Comparison of ENCODE assay signal across 8 cellular contexts in genomic region chr14:60648934-60649814, GRCh38. TPM values are rescaled to one million over a fixed set of nuclear protein-coding genes. Genes with fewer than 3 reads are reported as not detected.
DNase-seq lines count a peak whose midpoint lies in the region; ATAC-seq and TF ChIP-seq lines count a peak whose summit lies in the region.

Gene SIX1 (minus strand): TSS chr14:60649477. CDS start chr14:60649189, 288 bp downstream.

- no peak for TF ChIP-seq CTCF in osteoblast (IDR thresholded peaks at IDR 0.05; ENCODE audit: extremely low read depth, low read depth, low read length)

- no peak for DNase-seq in activated T-cell treated with anti-CD3 and anti-CD28 coated beads, Interleukin-2, amount 50 U/mL, for 4 hours
- DNase-seq in activated T-cell treated with anti-CD3 and anti-CD28 coated beads for 4 hours (no peak), NCI-H226 (peak; percentile 90), globus pallidus (ENCODE audit: low spot score) (peak; percentile 51), osteoblast (ENCODE audit: insufficient read length, low spot score, missing footprints) (peak; percentile 99), NAMALWA (ENCODE audit: low spot score) (no peak)
- no peak for DNase-seq in activated T-helper 1 cell treated with anti-CD3 and anti-CD28 coated beads, Interleukin-12 subunit alpha, Interleukin-12 subunit beta, Interleukin-2, Interleukin-4 antibody, amounts not matched to agents 30 ng/mL and 10 ng/mL and 1 ng/mL, durations not matched to agents 14 hours and 24 hours and 36 hours (ENCODE audit: low spot score)

- H3K36me3 ChIP-seq in osteoblast (ENCODE audit: insufficient read depth, low read length), result no peaks in the 10 kb centered on the region

- ATAC-seq in activated T-cell treated with anti-CD3 and anti-CD28 coated beads, Interleukin-2, amount 50 U/mL, for 4 hours, result peak; percentile 10 to 42
- ATAC-seq in HG03045 (IDR thresholded peaks at IDR 0.05; ENCODE audit: unreplicated experiment), result peak; percentile 66

- no peaks in the 10 kb centered on the region for H3K9me3 ChIP-seq in osteoblast (ENCODE audit: low read depth, low read length)

- H3K36me3 Mint-ChIP-seq in activated T-cell treated with anti-CD3 and anti-CD28 coated beads, Interleukin-2, amount 50 U/mL, for 4 hours (ENCODE audit: insufficient read depth), result no peaks in the 10 kb centered on the region
- H3K36me3 Mint-ChIP-seq in activated T-helper 1 cell treated with anti-CD3 and anti-CD28 coated beads, Interleukin-12 subunit alpha, Interleukin-12 subunit beta, Interleukin-2, Interleukin-4 antibody, amounts not matched to agents 30 ng/mL and 10 ng/mL and 1 ng/mL, durations not matched to agents 14 hours and 24 hours and 36 hours (ENCODE audit: low read depth), result peaks cover 7% of the 10 kb centered on the region

- intact Hi-C loops in activated T-helper 1 cell treated with anti-CD3 and anti-CD28 coated beads, Interleukin-12 subunit alpha, Interleukin-12 subunit beta, Interleukin-2, Interleukin-4 antibody, amounts not matched to agents 30 ng/mL and 10 ng/mL and 1 ng/mL, durations not matched to agents 14 hours and 24 hours and 36 hours (cut with micrococcal nuclease), result loop anchor here (10.0 kb wide), 1 partner anchor 314 kb away; no protein-coding TSS in a partner anchor

- H3K4me1 Mint-ChIP-seq in activated T-cell treated with anti-CD3 and anti-CD28 coated beads, Interleukin-2, amount 50 U/mL, for 4 hours (ENCODE audit: low read depth), result peaks cover 49% of the 10 kb centered on the region
- peaks cover 59% of the 10 kb centered on the region for H3K4me1 Mint-ChIP-seq in activated T-helper 1 cell treated with anti-CD3 and anti-CD28 coated beads, Interleukin-12 subunit alpha, Interleukin-12 subunit beta, Interleukin-2, Interleukin-4 antibody, amounts not matched to agents 30 ng/mL and 10 ng/mL and 1 ng/mL, durations not matched to agents 14 hours and 24 hours and 36 hours (ENCODE audit: low read depth)

- peaks cover 4% of the 10 kb centered on the region for H3K27me3 ChIP-seq in osteoblast (ENCODE audit: insufficient read depth, low read length)

- no peaks in the 10 kb centered on the region for H3K9me3 Mint-ChIP-seq in activated T-cell treated with anti-CD3 and anti-CD28 coated beads, Interleukin-2, amount 50 U/mL, for 4 hours
- no peaks in the 10 kb centered on the region for H3K9me3 Mint-ChIP-seq in activated T-helper 1 cell treated with anti-CD3 and anti-CD28 coated beads, Interleukin-12 subunit alpha, Interleukin-12 subunit beta, Interleukin-2, Interleukin-4 antibody, amounts not matched to agents 30 ng/mL and 10 ng/mL and 1 ng/mL, durations not matched to agents 14 hours and 24 hours and 36 hours

- H3K27me3 Mint-ChIP-seq in activated T-cell treated with anti-CD3 and anti-CD28 coated beads, Interleukin-2, amount 50 U/mL, for 4 hours (ENCODE audit: low read depth), result peaks cover 89% of the 10 kb centered on the region
- H3K27me3 Mint-ChIP-seq in activated T-helper 1 cell treated with anti-CD3 and anti-CD28 coated beads, Interleukin-12 subunit alpha, Interleukin-12 subunit beta, Interleukin-2, Interleukin-4 antibody, amounts not matched to agents 30 ng/mL and 10 ng/mL and 1 ng/mL, durations not matched to agents 14 hours and 24 hours and 36 hours (ENCODE audit: insufficient read depth), result peaks cover 84% of the 10 kb centered on the region

- peaks cover 35% of the 10 kb centered on the region for H3K4me1 ChIP-seq in osteoblast (ENCODE audit: insufficient read depth, low read length)

- peaks cover 49% of the 10 kb centered on the region for H3K79me2 ChIP-seq in osteoblast (ENCODE audit: insufficient read depth, low read length)

- H3K27ac Mint-ChIP-seq in activated T-helper 1 cell treated with anti-CD3 and anti-CD28 coated beads, Interleukin-12 subunit alpha, Interleukin-12 subunit beta, Interleukin-2, Interleukin-4 antibody, amounts not matched to agents 30 ng/mL and 10 ng/mL and 1 ng/mL, durations not matched to agents 14 hours and 24 hours and 36 hours, result peak within 1 kb of the TSS; percentile 76

- H3K4me3 ChIP-seq in osteoblast (ENCODE audit: insufficient read depth, low read length), result peak within 1 kb of the TSS; percentile 92

- peaks cover 3% of the 10 kb centered on the region for H4K20me1 ChIP-seq in osteoblast (ENCODE audit: insufficient read depth, low read length)

- peak within 1 kb of the TSS; percentile 70 for H3K27ac ChIP-seq in osteoblast (ENCODE audit: low read depth, low read length)

- H3K4me3 Mint-ChIP-seq in activated T-cell treated with anti-CD3 and anti-CD28 coated beads, Interleukin-2, amount 50 U/mL, for 4 hours, result peak within 1 kb of the TSS; percentile 16
- peak within 1 kb of the TSS; percentile 69 for H3K4me3 Mint-ChIP-seq in activated T-helper 1 cell treated with anti-CD3 and anti-CD28 coated beads, Interleukin-12 subunit alpha, Interleukin-12 subunit beta, Interleukin-2, Interleukin-4 antibody, amounts not matched to agents 30 ng/mL and 10 ng/mL and 1 ng/mL, durations not matched to agents 14 hours and 24 hours and 36 hours

- H3K4me2 ChIP-seq in osteoblast (ENCODE audit: insufficient read depth, low read length), result peak within 1 kb of the TSS; percentile 99

- H2AFZ ChIP-seq in osteoblast (ENCODE audit: low read length), result peak within 1 kb of the TSS; percentile 98

RNA-seq across cellular contexts. Expression of gene SIX1, which starts in this region (rescaled TPM):
- not detected for total RNA-seq in activated T-cell treated with anti-CD3 and anti-CD28 coated beads, Interleukin-2, amount 50 U/mL, for 4 hours
- 0.39 and 0.41 TPM in 2 replicates for total RNA-seq in activated T-helper 1 cell treated with anti-CD3 and anti-CD28 coated beads, Interleukin-12 subunit alpha, Interleukin-12 subunit beta, Interleukin-2, Interleukin-4 antibody, amounts not matched to agents 30 ng/mL and 10 ng/mL and 1 ng/mL, durations not matched to agents 14 hours and 24 hours and 36 hours
- 18.1 and 21.5 TPM in 2 replicates for total RNA-seq in osteoblast

Comparison
In these comparisons a context has a peak if more than half of its experiments do, and no peak if none do; other contexts are left out.
1. RNA of gene SIX1 (total RNA-seq): 18.1 to 21.5 TPM in osteoblast; 0.39 to 0.41 TPM in activated T-helper 1 cell treated with anti-CD3 and anti-CD28 coated beads, Interleukin-12 subunit alpha, Interleukin-12 subunit beta, Interleukin-2, Interleukin-4 antibody, amounts not matched to agents 30 ng/mL and 10 ng/mL and 1 ng/mL, durations not matched to agents 14 hours and 24 hours and 36 hours and not detected in activated T-cell treated with anti-CD3 and anti-CD28 coated beads, Interleukin-2, amount 50 U/mL, for 4 hours; every median in the first group is over 10 times any median in the second.
2. Peak in ATAC-seq in activated T-cell treated with anti-CD3 and anti-CD28 coated beads, Interleukin-2, amount 50 U/mL, for 4 hours; RNA of the gene not detected or under 1 TPM.
3. DNase-seq: peak in NCI-H226 (single experiment), globus pallidus (single experiment) and osteoblast (single experiment); none in activated T-cell treated with anti-CD3 and anti-CD28 coated beads, Interleukin-2, amount 50 U/mL, for 4 hours (single experiment), activated T-cell treated with anti-CD3 and anti-CD28 coated beads for 4 hours (single experiment), activated T-helper 1 cell treated with anti-CD3 and anti-CD28 coated beads, Interleukin-12 subunit alpha, Interleukin-12 subunit beta, Interleukin-2, Interleukin-4 antibody, amounts not matched to agents 30 ng/mL and 10 ng/mL and 1 ng/mL, durations not matched to agents 14 hours and 24 hours and 36 hours (single experiment) and NAMALWA (single experiment).